19 cellular contexts compared by ENCODE assay signal in the genomic region with DNA sequence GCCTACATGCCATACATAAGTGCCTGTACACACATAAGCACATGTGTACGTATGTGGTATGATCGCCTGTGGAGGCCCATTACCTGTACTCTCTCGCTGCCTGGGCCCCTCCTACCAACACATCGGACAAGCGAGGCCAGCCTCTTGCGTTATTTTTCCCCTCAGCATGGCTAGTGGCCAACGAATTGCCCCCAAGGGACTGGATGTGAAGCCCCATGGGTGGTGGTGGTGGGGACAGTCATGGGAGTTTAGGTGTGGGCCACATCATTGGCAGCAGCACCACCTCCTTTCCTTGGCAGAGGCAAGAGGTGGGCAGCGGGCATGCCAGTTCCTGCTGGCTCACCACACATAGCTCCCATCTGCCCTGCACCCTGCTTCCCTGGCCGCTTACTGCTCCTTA.
"Had no signal": no experiment of that assay in that cellular context is flagged by ENCODE, and none has a peak within 500 bp of the region (broad histone marks: within the 10 kb centered on the region; RNA-seq: fewer than 3 reads in every experiment).

No MANE protein-coding gene starts in this region.

- H3K27me3 ChIP-seq: gastroesophageal sphincter, heart left ventricle had no signal

- ATAC-seq: SK-N-SH treated with all-trans-retinoic acid at 6 μM for 48 hours had no signal

- H3K9me3 ChIP-seq: gastroesophageal sphincter, heart left ventricle had no signal

- H3K27me3 Mint-ChIP-seq: activated CD4-positive, alpha-beta memory T cell treated with anti-CD3 and anti-CD28 coated beads, Interleukin-2, amount 10 ng/mL, durations not matched to agents 7 days and 5 days; activated naive CD4-positive, alpha-beta T cell treated with anti-CD3 and anti-CD28 coated beads, Interleukin-2, amount 10 ng/mL, durations not matched to agents 7 days and 5 days; activated T-cell treated with anti-CD3 and anti-CD28 coated beads, Interleukin-2, amount 50 U/mL, for 24 hours; T-cell had no signal

- H3K9me3 Mint-ChIP-seq: activated CD4-positive, alpha-beta memory T cell treated with anti-CD3 and anti-CD28 coated beads, Interleukin-2, amount 10 ng/mL, durations not matched to agents 7 days and 5 days; activated naive CD4-positive, alpha-beta T cell treated with anti-CD3 and anti-CD28 coated beads, Interleukin-2, amount 10 ng/mL, durations not matched to agents 7 days and 5 days; activated T-cell treated with anti-CD3 and anti-CD28 coated beads, Interleukin-2, amount 50 U/mL, for 24 hours; nephron; T-cell had no signal

- H3K4me3 ChIP-seq: gastroesophageal sphincter, heart left ventricle had no signal

- H3K27ac Mint-ChIP-seq: activated CD4-positive, alpha-beta memory T cell treated with anti-CD3 and anti-CD28 coated beads, Interleukin-2, amount 10 ng/mL, durations not matched to agents 7 days and 5 days; activated naive CD4-positive, alpha-beta T cell treated with anti-CD3 and anti-CD28 coated beads, Interleukin-2, amount 10 ng/mL, durations not matched to agents 7 days and 5 days; activated T-cell treated with anti-CD3 and anti-CD28 coated beads, Interleukin-2, amount 50 U/mL, for 24 hours had no signal

- DNase-seq: activated CD4-positive, alpha-beta memory T cell treated with anti-CD3 and anti-CD28 coated beads, Interleukin-2, amount 10 ng/mL, durations not matched to agents 7 days and 5 days; activated CD4-positive, alpha-beta T cell treated with anti-CD3 and anti-CD28 coated beads for 48 hours; activated CD4-positive, CD25-positive, alpha-beta regulatory T cell; activated naive CD4-positive, alpha-beta T cell treated with anti-CD3 and anti-CD28 coated beads, Interleukin-2, amount 10 ng/mL, durations not matched to agents 7 days and 5 days; activated T-cell treated with anti-CD3 and anti-CD28 coated beads, Interleukin-2, amount 50 U/mL, for 24 hours; aorta; cortex of kidney; erythroblast; heart left ventricle; retina; stimulated activated CD4-positive, alpha-beta T cell treated with anti-CD3 and anti-CD28 coated beads, Interleukin-12 subunit alpha, Interleukin-12 subunit beta, amount 100 ng/mL, for 4 hours; stimulated activated CD4-positive, alpha-beta T cell treated with anti-CD3 and anti-CD28 coated beads, Interleukin-1b, Interleukin-23, amount 100 ng/mL, for 48 hours; stimulated activated CD8-positive, alpha-beta memory T cell treated with anti-CD3 and anti-CD28 coated beads, Interleukin-4, amount 100 ng/mL, for 48 hours; stimulated activated naive CD4-positive, alpha-beta T cell treated with Interleukin-2 at 50 U/mL for 16 hours; T-cell; T-helper 9 cell had no signal

- H3K36me3 ChIP-seq: gastroesophageal sphincter had no signal

- H3K4me3 Mint-ChIP-seq: activated CD4-positive, alpha-beta memory T cell treated with anti-CD3 and anti-CD28 coated beads, Interleukin-2, amount 10 ng/mL, durations not matched to agents 7 days and 5 days; activated naive CD4-positive, alpha-beta T cell treated with anti-CD3 and anti-CD28 coated beads, Interleukin-2, amount 10 ng/mL, durations not matched to agents 7 days and 5 days; activated T-cell treated with anti-CD3 and anti-CD28 coated beads, Interleukin-2, amount 50 U/mL, for 24 hours; nephron; T-cell had no signal
